Comparison of ENCODE assay signal across 1 cellular context in the genomic region with DNA sequence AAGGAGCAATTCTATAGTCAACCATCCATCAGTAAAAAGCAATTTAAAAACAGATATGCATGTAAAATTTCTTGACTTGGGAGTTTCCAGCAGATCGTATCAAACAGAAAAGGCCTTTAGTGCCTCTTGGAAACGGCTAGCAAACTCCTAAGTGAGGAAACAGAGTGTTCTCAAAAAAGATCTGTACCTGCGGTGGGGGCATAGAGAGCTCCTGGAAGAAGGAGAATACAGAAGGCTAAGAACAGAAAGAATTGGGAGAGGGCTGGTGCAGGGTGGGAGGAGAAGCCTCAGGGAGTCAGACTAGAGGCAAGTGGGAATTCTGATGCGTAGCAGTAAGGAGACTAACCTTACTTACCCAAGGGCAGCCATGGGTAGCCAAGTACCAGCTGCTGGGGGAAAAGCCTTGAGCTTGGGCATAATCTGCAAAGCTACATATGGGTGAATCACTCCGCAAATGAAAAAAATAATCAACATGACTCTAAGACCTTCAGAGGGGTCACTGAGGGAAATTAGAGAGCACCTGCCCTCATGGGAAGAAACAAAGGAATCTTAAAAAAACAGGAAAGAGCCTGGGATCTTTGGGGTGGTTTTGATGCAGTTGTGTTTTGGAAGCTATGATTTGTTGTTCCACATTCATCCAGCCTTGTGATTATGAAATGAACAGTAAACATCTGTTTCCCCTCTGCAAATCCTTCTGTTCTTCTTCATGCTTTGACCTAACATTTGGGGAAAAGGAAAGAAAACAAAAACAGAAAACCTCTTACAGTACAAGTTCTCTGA.
TF ChIP-seq lines count a peak whose summit lies in the region.

No MANE protein-coding gene starts in this region.

TF ChIP-seq in H1, 55 proteins besides CTCF, POLR2A, EP300 and RAD21:
- TF ChIP-seq YY1 (IDR thresholded peaks at IDR 0.05; ENCODE audit: low read depth, low read length) (no peak), RXRA (IDR thresholded peaks at IDR 0.05; ENCODE audit: insufficient read depth, low read depth, low read length) (no peak), SUZ12 (IDR thresholded peaks at IDR 0.05; ENCODE audit: low read length) (no peak), SAP30 (IDR thresholded peaks at IDR 0.05; ENCODE audit: insufficient read depth, insufficient replicate concordance, low read length) (no peak), ASH2L (IDR thresholded peaks at IDR 0.05; ENCODE audit: low read length) (no peak), TAF7 (optimal IDR thresholded peaks at IDR 0.05; ENCODE audit: borderline replicate concordance, low read depth, low read length) (no peak), ATF2 (IDR thresholded peaks at IDR 0.05; ENCODE audit: low read length) (no peak)
TF ChIP-seq in H1: peak in this region for 0.
